In the genomic region with DNA sequence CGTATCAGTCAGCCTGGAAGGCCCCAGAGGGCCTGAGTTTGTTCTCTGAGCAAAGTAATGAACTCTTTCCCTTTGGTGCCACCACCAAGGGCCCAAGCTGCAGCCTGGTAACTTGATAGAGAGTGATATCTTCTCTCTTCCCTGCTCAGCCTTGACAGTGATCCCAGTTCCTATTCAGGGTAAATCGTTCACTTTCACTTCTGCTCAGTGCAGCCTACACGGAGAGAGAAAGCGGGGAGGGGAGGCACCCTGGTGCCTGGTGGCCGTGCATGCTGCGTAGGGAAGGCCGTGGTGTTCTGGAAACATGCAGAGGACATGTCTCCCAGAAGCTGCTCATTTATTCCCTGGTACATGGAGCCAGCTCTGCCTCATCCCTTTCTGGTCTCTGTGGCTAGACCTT, we compare ENCODE assay signal across 9 cellular contexts. TPM values are rescaled to one million over a fixed set of nuclear protein-coding genes. Genes with fewer than 3 reads are reported as not detected.
DNase-seq lines count a peak whose midpoint lies in the region; ATAC-seq and TF ChIP-seq lines count a peak whose summit lies in the region.
"Had no signal": no experiment of that assay in that cellular context is flagged by ENCODE, and none has a peak within 500 bp of the region (broad histone marks: within the 10 kb centered on the region; RNA-seq: fewer than 3 reads in every experiment).

No MANE protein-coding gene starts in this region.

- intact Hi-C loops in adrenal gland (cut with DNase I) = no loop called here

- peak overlapping the region in 3 of 5 donors; percentile 5 to 68 (median 7) for H3K27ac ChIP-seq in adrenal gland

- TF ChIP-seq POLR2A in GM19193 (IDR thresholded peaks at IDR 0.05; ENCODE audit: extremely low read depth, insufficient read depth, insufficient read length) = peak; percentile 23
- no peak for TF ChIP-seq POLR2A in adrenal gland (IDR thresholded peaks at IDR 0.05)

- DNase-seq in adrenal gland = peak in 6 of 7 donors; percentile 24 to 56 (median 31)
- no peak for DNase-seq in stimulated activated effector memory CD8-positive, alpha-beta T cell treated with anti-CD3 and anti-CD28 coated beads, Interleukin-12 subunit alpha, Interleukin-12 subunit beta, amount 100 ng/mL, for 72 hours (ENCODE audit: low spot score in 2 of 2)
- DNase-seq in activated CD4-positive, alpha-beta T cell treated with anti-CD3 and anti-CD28 coated beads, Interleukin-2, amount 50 U/mL, for 4 hours = no peak
- no peak for DNase-seq in activated CD4-positive, alpha-beta T cell treated with anti-CD3 and anti-CD28 coated beads, Interleukin-2, amount 50 U/mL, for 1 hour
- no peak for DNase-seq in activated naive CD4-positive, alpha-beta T cell treated with anti-CD3 and anti-CD28 coated beads, Interleukin-2, amount 50 U/mL, for 72 hours (ENCODE audit: low spot score in 2 of 2)
- DNase-seq in NCI-H128 (lab: John Stamatoyannopoulos, UW; ENCODE audit: unreplicated experiment) = no peak
- DNase-seq: activated naive CD8-positive, alpha-beta T cell treated with anti-CD3 and anti-CD28 coated beads, Interleukin-2, amount 50 U/mL, for 24 hours had no signal

- H3K9me3 ChIP-seq in adrenal gland (replicated peaks in 1 of 3) = no peaks in the 10 kb centered on the region

- no peaks in the 10 kb centered on the region for H3K36me3 ChIP-seq in adrenal gland (replicated peaks in 1 of 2)

- no peaks in the 10 kb centered on the region for H3K4me1 Mint-ChIP-seq in stimulated activated effector memory CD8-positive, alpha-beta T cell treated with anti-CD3 and anti-CD28 coated beads, Interleukin-12 subunit alpha, Interleukin-12 subunit beta, amount 100 ng/mL, for 72 hours

- no peak overlapping the region for H3K4me3 Mint-ChIP-seq in stimulated activated effector memory CD8-positive, alpha-beta T cell treated with anti-CD3 and anti-CD28 coated beads, Interleukin-12 subunit alpha, Interleukin-12 subunit beta, amount 100 ng/mL, for 72 hours
- H3K4me3 Mint-ChIP-seq: activated naive CD8-positive, alpha-beta T cell treated with anti-CD3 and anti-CD28 coated beads, Interleukin-2, amount 50 U/mL, for 24 hours had no signal

- WGBS in adrenal gland, 4 donors = 44 to 62% (median 54%) methylated on average over 7 of the region's 7 CpGs

- H3K27me3 ChIP-seq in adrenal gland = no peaks in the 10 kb centered on the region

- ATAC-seq in HG03039 (IDR thresholded peaks at IDR 0.05; ENCODE audit: unreplicated experiment) = peak; percentile 60
- peak; percentile 19 for ATAC-seq in stimulated activated effector memory CD8-positive, alpha-beta T cell treated with anti-CD3 and anti-CD28 coated beads, Interleukin-12 subunit alpha, Interleukin-12 subunit beta, amount 100 ng/mL, for 72 hours
- no peak for ATAC-seq in activated naive CD4-positive, alpha-beta T cell treated with anti-CD3 and anti-CD28 coated beads, Interleukin-2, amount 50 U/mL, for 72 hours
- ATAC-seq: activated naive CD8-positive, alpha-beta T cell treated with anti-CD3 and anti-CD28 coated beads, Interleukin-2, amount 50 U/mL, for 24 hours had no signal

- H3K4me1 ChIP-seq in adrenal gland (replicated peaks in 1 of 2) = peaks cover 0 to 19% of the 10 kb centered on the region in 2 donors

- no peaks in the 10 kb centered on the region for H3K36me3 Mint-ChIP-seq in stimulated activated effector memory CD8-positive, alpha-beta T cell treated with anti-CD3 and anti-CD28 coated beads, Interleukin-12 subunit alpha, Interleukin-12 subunit beta, amount 100 ng/mL, for 72 hours
- no peaks in the 10 kb centered on the region for H3K36me3 Mint-ChIP-seq in activated naive CD4-positive, alpha-beta T cell treated with anti-CD3 and anti-CD28 coated beads, Interleukin-2, amount 50 U/mL, for 72 hours

- no peak for TF ChIP-seq CTCF in adrenal gland (IDR thresholded peaks at IDR 0.05)

- H3K4me3 ChIP-seq in adrenal gland = peak overlapping the region in 1 of 4 donors; percentile 32

- H3K9me3 Mint-ChIP-seq in stimulated activated effector memory CD8-positive, alpha-beta T cell treated with anti-CD3 and anti-CD28 coated beads, Interleukin-12 subunit alpha, Interleukin-12 subunit beta, amount 100 ng/mL, for 72 hours = no peaks in the 10 kb centered on the region
- H3K9me3 Mint-ChIP-seq in activated naive CD4-positive, alpha-beta T cell treated with anti-CD3 and anti-CD28 coated beads, Interleukin-2, amount 50 U/mL, for 72 hours = no peaks in the 10 kb centered on the region
- H3K9me3 Mint-ChIP-seq: activated naive CD8-positive, alpha-beta T cell treated with anti-CD3 and anti-CD28 coated beads, Interleukin-2, amount 50 U/mL, for 24 hours had no signal

- H3K27ac Mint-ChIP-seq in stimulated activated effector memory CD8-positive, alpha-beta T cell treated with anti-CD3 and anti-CD28 coated beads, Interleukin-12 subunit alpha, Interleukin-12 subunit beta, amount 100 ng/mL, for 72 hours = peak overlapping the region; percentile 68
- peak overlapping the region in 1 of 2 donors; percentile 48 for H3K27ac Mint-ChIP-seq in activated naive CD4-positive, alpha-beta T cell treated with anti-CD3 and anti-CD28 coated beads, Interleukin-2, amount 50 U/mL, for 72 hours
- H3K27ac Mint-ChIP-seq: activated naive CD8-positive, alpha-beta T cell treated with anti-CD3 and anti-CD28 coated beads, Interleukin-2, amount 50 U/mL, for 24 hours had no signal

RNA-seq across cellular contexts. Expression of gene KIF9, which starts 54.9 kb away (rescaled TPM):
- 1 to 10 TPM; 1.1 to 9.8 (median 5.5) TPM for total RNA-seq in adrenal gland
- 10 to 100 TPM in 1 of 3 donors, 1 to 10 TPM in 2; 3.1 to 12.8 (median 4.2) TPM for polyA plus RNA-seq in adrenal gland
- 1 to 10 TPM; 4.0 to 5.9 TPM for total RNA-seq in activated naive CD4-positive, alpha-beta T cell treated with anti-CD3 and anti-CD28 coated beads, Interleukin-2, amount 50 U/mL, for 72 hours

RNA-seq across cellular contexts. Expression of gene KLHL18, which starts 55.1 kb away (rescaled TPM):
- total RNA-seq in adrenal gland = 10 to 100 TPM; 10.6 to 62.1 (median 32.5) TPM
- polyA plus RNA-seq in adrenal gland = 10 to 100 TPM; 14.3 to 42.5 (median 20.9) TPM
- 10 to 100 TPM; 23.0 to 25.1 TPM for total RNA-seq in activated naive CD4-positive, alpha-beta T cell treated with anti-CD3 and anti-CD28 coated beads, Interleukin-2, amount 50 U/mL, for 72 hours

Comparison
In these comparisons a context has a peak if more than half of its experiments do, and no peak if none do; other contexts are left out.
1. ATAC-seq: peak in HG03039 (single experiment) and stimulated activated effector memory CD8-positive, alpha-beta T cell treated with anti-CD3 and anti-CD28 coated beads, Interleukin-12 subunit alpha, Interleukin-12 subunit beta, amount 100 ng/mL, for 72 hours (single experiment); none in activated naive CD4-positive, alpha-beta T cell treated with anti-CD3 and anti-CD28 coated beads, Interleukin-2, amount 50 U/mL, for 72 hours (0 of 2).
2. DNase-seq: peak in adrenal gland (6 of 7); none in stimulated activated effector memory CD8-positive, alpha-beta T cell treated with anti-CD3 and anti-CD28 coated beads, Interleukin-12 subunit alpha, Interleukin-12 subunit beta, amount 100 ng/mL, for 72 hours (0 of 2), activated CD4-positive, alpha-beta T cell treated with anti-CD3 and anti-CD28 coated beads, Interleukin-2, amount 50 U/mL, for 4 hours (0 of 2), activated CD4-positive, alpha-beta T cell treated with anti-CD3 and anti-CD28 coated beads, Interleukin-2, amount 50 U/mL, for 1 hour (single experiment), activated naive CD4-positive, alpha-beta T cell treated with anti-CD3 and anti-CD28 coated beads, Interleukin-2, amount 50 U/mL, for 72 hours (0 of 2) and NCI-H128 (single experiment).